Comparison of ENCODE assay signal across 11 cellular contexts in genomic region chr18:35526476-35527120, GRCh38. TPM values are rescaled to one million over a fixed set of nuclear protein-coding genes. Genes with fewer than 3 reads are reported as not detected.
DNase-seq lines count a peak whose midpoint lies in the region; ATAC-seq, FAIRE-seq and TF ChIP-seq lines count a peak whose summit lies in the region.
"Had no signal": no experiment of that assay in that cellular context is flagged by ENCODE, and none has a peak within 500 bp of the region (broad histone marks: within the 10 kb centered on the region; RNA-seq: fewer than 3 reads in every experiment).

No MANE protein-coding gene starts in this region.

- no peak overlapping the region for H3K27ac ChIP-seq in astrocyte (ENCODE audit: low read depth, low read length)
- H3K27ac ChIP-seq in hepatocyte: no peak overlapping the region
- H3K27ac ChIP-seq in suprapubic skin: peak overlapping the region; percentile 64

- no peaks in the 10 kb centered on the region for H3K9me3 ChIP-seq in astrocyte (ENCODE audit: insufficient read depth, low read depth, low read length)
- H3K9me3 ChIP-seq in hepatocyte (ENCODE audit: low read depth): no peaks in the 10 kb centered on the region
- no peaks in the 10 kb centered on the region for H3K9me3 ChIP-seq in suprapubic skin

- DNase-seq in NCI-H1436 treated with DMSO at 0.1 percent for 48 hours (lab: John Stamatoyannopoulos, UW) (peak; percentile 5), NCI-H1436 (lab: John Stamatoyannopoulos, UW) (no peak), astrocyte (ENCODE audit: low read depth) (peak; percentile 9), hepatocyte (ENCODE audit: low spot score) (no peak), suprapubic skin (ENCODE audit: low spot score in 2 of 2) (no peak)
- DNase-seq: HFFc6, MG63 had no signal

- H4K20me1 ChIP-seq in astrocyte (ENCODE audit: insufficient read depth, low read length) (no peaks in the 10 kb centered on the region), hepatocyte (ENCODE audit: insufficient read depth, poor library complexity, severe bottlenecking) (no peaks in the 10 kb centered on the region)

- TF ChIP-seq EP300 in suprapubic skin (IDR thresholded peaks at IDR 0.05): no peak

- no peak overlapping the region for H2AFZ ChIP-seq in astrocyte (ENCODE audit: low read depth, low read length)
- H2AFZ ChIP-seq in hepatocyte: peak overlapping the region; percentile 24

- ATAC-seq in GM19395 (IDR thresholded peaks at IDR 0.05; ENCODE audit: unreplicated experiment) (no peak), HG03460 (IDR thresholded peaks at IDR 0.05; ENCODE audit: unreplicated experiment) (no peak), HG02798 (IDR thresholded peaks at IDR 0.05; ENCODE audit: poor library complexity, unreplicated experiment) (no peak)

- WGBS in hepatocyte (ENCODE audit: low lambda C conversion rate, missing lambda C conversion rate): 38% methylated on average over 5 of the region's 5 CpGs
- WGBS in suprapubic skin: 5% methylated on average over 5 of the region's 5 CpGs

- H3K4me2 ChIP-seq in astrocyte (ENCODE audit: low read length) (peak overlapping the region; percentile 52), hepatocyte (peak overlapping the region; percentile 68)

- peaks cover 4% of the 10 kb centered on the region for H3K4me1 Mint-ChIP-seq in astrocyte (ENCODE audit: low read depth, unreplicated experiment)

- no peak overlapping the region for H3K4me3 Mint-ChIP-seq in astrocyte (ENCODE audit: unreplicated experiment)
- H3K4me3 Mint-ChIP-seq: activated naive CD4-positive, alpha-beta T cell treated with anti-CD3 and anti-CD28 coated beads for 36 hours; HFFc6 had no signal

- H3K79me2 ChIP-seq in astrocyte (ENCODE audit: insufficient read depth, low read length): no peaks in the 10 kb centered on the region
- no peaks in the 10 kb centered on the region for H3K79me2 ChIP-seq in hepatocyte

- no peaks in the 10 kb centered on the region for H3K4me1 ChIP-seq in astrocyte (ENCODE audit: insufficient read depth, low read length)
- H3K4me1 ChIP-seq in hepatocyte (ENCODE audit: insufficient read depth): peaks cover 8% of the 10 kb centered on the region
- peaks cover 34% of the 10 kb centered on the region for H3K4me1 ChIP-seq in suprapubic skin

- H3K9me3 Mint-ChIP-seq in astrocyte (ENCODE audit: unreplicated experiment): peaks cover 5% of the 10 kb centered on the region
- H3K9me3 Mint-ChIP-seq: HFFc6 had no signal

- peaks cover 1% of the 10 kb centered on the region for H3K36me3 Mint-ChIP-seq in astrocyte (ENCODE audit: low read depth, unreplicated experiment)

- no peak for FAIRE-seq in astrocyte (lab: Jason Lieb, UNC)

- H3K4me3 ChIP-seq in astrocyte (ENCODE audit: insufficient read depth, low read depth, low read length) (no peak overlapping the region), hepatocyte (no peak overlapping the region), suprapubic skin (peak overlapping the region; percentile 29)
- H3K4me3 ChIP-seq: MG63 had no signal

- no peak overlapping the region for H3K27ac Mint-ChIP-seq in astrocyte (ENCODE audit: unreplicated experiment)
- H3K27ac Mint-ChIP-seq: activated naive CD4-positive, alpha-beta T cell treated with anti-CD3 and anti-CD28 coated beads for 36 hours; HFFc6 had no signal

- TF ChIP-seq CTCF in astrocyte (IDR thresholded peaks at IDR 0.05; ENCODE audit: insufficient read depth, low read depth, low read length) (no peak), hepatocyte (IDR thresholded peaks at IDR 0.05; ENCODE audit: poor library complexity) (no peak), suprapubic skin (IDR thresholded peaks at IDR 0.05) (no peak)

- no peak for TF ChIP-seq POLR2A in suprapubic skin (IDR thresholded peaks at IDR 0.05)

- H3K27me3 Mint-ChIP-seq in astrocyte (ENCODE audit: low read depth, unreplicated experiment): no peaks in the 10 kb centered on the region

- H3K36me3 ChIP-seq in astrocyte (ENCODE audit: insufficient read depth, low read length) (no peaks in the 10 kb centered on the region), hepatocyte (replicated peaks; ENCODE audit: insufficient read depth, low read depth) (no peaks in the 10 kb centered on the region), suprapubic skin (no peaks in the 10 kb centered on the region)
- H3K36me3 ChIP-seq: MG63 had no signal

- H3K9ac ChIP-seq in astrocyte (ENCODE audit: low read length): no peak overlapping the region

- H3K27me3 ChIP-seq in astrocyte (ENCODE audit: insufficient read depth, low read length) (no peaks in the 10 kb centered on the region), hepatocyte (no peaks in the 10 kb centered on the region), suprapubic skin (no peaks in the 10 kb centered on the region)
- H3K27me3 ChIP-seq: MG63 had no signal

- no peaks in the 10 kb centered on the region for H3K9me2 ChIP-seq in hepatocyte (replicated peaks; ENCODE audit: insufficient read depth)

RNA-seq across cellular contexts. Expression of gene INO80C, which starts 28.8 kb away (rescaled TPM):
- 21.1 and 24.6 TPM in 2 replicates for total RNA-seq in astrocyte
- 16.5 and 16.6 TPM in 2 replicates for total RNA-seq in hepatocyte
- polyA plus RNA-seq in hepatocyte: 25.1 and 42.2 TPM in 2 replicates
- total RNA-seq in suprapubic skin: 10 to 100 TPM; 12.6 to 35.2 (median 18.2) TPM

RNA-seq across cellular contexts. Expression of gene GALNT1, which starts 54.9 kb away (rescaled TPM):
- total RNA-seq in astrocyte (124 and 127 TPM in 2 replicates), hepatocyte (222 and 231 TPM in 2 replicates), suprapubic skin (10 to 100 TPM; 46.2 to 96.5 (median 62.6) TPM)
- 240 and 271 TPM in 2 replicates for polyA plus RNA-seq in hepatocyte

Comparison
In these comparisons a context has a peak if more than half of its experiments do, and no peak if none do; other contexts are left out.
1. DNase-seq: peak in NCI-H1436 treated with DMSO at 0.1 percent for 48 hours (single experiment) and astrocyte (single experiment); none in NCI-H1436 (single experiment), hepatocyte (single experiment) and suprapubic skin (0 of 2).